Comparison of ENCODE assay signal across 1 cellular context in genomic region chr3:9861626-9862130, GRCh38.
TF ChIP-seq lines count a peak whose summit lies in the region.

No MANE protein-coding gene starts in this region.

TF ChIP-seq in H1, 55 proteins besides CTCF, POLR2A, EP300 and RAD21:
- TF ChIP-seq EZH2 (IDR thresholded peaks at IDR 0.05; ENCODE audit: low read depth, low read length, severe bottlenecking) (peak; percentile 1), SUZ12 (IDR thresholded peaks at IDR 0.05; ENCODE audit: low read length) (no peak)
